In the genomic region with DNA sequence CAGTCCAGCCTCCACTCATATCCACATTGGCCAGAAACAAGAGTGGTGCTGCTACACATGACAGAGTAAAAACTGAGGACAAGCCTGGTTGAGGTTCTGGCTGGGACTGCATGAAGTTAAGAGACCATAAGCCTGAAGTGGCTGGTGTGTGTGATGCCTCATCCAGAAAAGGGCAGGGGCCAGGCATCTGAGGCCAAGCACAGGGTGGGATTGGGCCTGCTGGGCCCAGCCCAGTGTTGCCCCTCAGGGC, we compare ENCODE assay signal across 10 cellular contexts.
"Had no signal": no experiment of that assay in that cellular context is flagged by ENCODE, and none has a peak within 500 bp of the region (broad histone marks: within the 10 kb centered on the region; RNA-seq: fewer than 3 reads in every experiment).

No MANE protein-coding gene starts in this region.

- FAIRE-seq: astrocyte had no signal

- DNase-seq: activated CD8-positive, alpha-beta memory T cell treated with anti-CD3 and anti-CD28 coated beads, Interleukin-2, amount 50 U/mL, for 48 hours; activated CD8-positive, alpha-beta T cell treated with anti-CD3 and anti-CD28 coated beads, Interleukin-2, amount 10 ng/mL, durations not matched to agents 7 days and 5 days; activated naive CD8-positive, alpha-beta T cell treated with anti-CD3 and anti-CD28 coated beads, Interleukin-2, amount 10 ng/mL, durations not matched to agents 7 days and 5 days; central memory CD4-positive, alpha-beta T cell; effector memory CD8-positive, alpha-beta T cell; mesendoderm; SIG-M5 had no signal

- ATAC-seq: activated CD8-positive, alpha-beta T cell treated with anti-CD3 and anti-CD28 coated beads, Interleukin-2, amount 10 ng/mL, durations not matched to agents 7 days and 5 days; effector memory CD8-positive, alpha-beta T cell had no signal

- H3K27ac ChIP-seq: epithelial cell of prostate had no signal

- H3K36me3 ChIP-seq: upper lobe of left lung had no signal

- H3K27me3 ChIP-seq: upper lobe of left lung had no signal

- H3K9me3 ChIP-seq: upper lobe of left lung had no signal

- H3K4me3 ChIP-seq: upper lobe of left lung had no signal
